7 cellular contexts compared by ENCODE assay signal in the genomic region with DNA sequence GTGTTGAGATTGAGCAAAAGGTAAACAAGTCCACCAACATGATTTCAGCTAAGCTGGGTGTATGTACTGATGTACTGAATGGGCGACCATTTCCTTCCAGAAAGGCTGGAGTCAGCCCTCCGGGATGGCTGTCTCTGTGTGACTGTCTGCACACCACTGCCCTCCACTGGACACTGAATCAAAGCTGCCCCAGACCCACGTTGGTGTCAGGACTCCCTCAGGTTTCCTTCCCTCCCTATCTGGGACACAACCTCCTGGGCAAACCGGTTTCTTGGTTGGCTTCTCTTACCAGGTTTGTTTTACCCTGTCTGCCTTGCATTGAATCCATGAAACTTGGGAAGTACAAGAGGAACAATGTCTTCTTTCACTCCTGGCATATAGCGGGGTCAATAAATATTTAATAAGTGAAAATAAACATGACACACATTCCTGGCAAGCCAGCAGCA. TPM values are rescaled to one million over a fixed set of nuclear protein-coding genes. Genes with fewer than 3 reads are reported as not detected.
A peak's percentile ranks its signal among the peaks of the same experiment; 100 is the strongest.
DNase-seq lines count a peak whose midpoint lies in the region; ATAC-seq and TF ChIP-seq lines count a peak whose summit lies in the region.

No MANE protein-coding gene starts in this region.

- H3K27me3 ChIP-seq in neuron (ENCODE audit: insufficient read depth, low read length): no peaks in the 10 kb centered on the region

- H3K4me1 Mint-ChIP-seq in activated B cell treated with CpG ODN at 0.5 μM for 24 hours: peaks cover 7% of the 10 kb centered on the region

- no peaks in the 10 kb centered on the region for H3K9me3 Mint-ChIP-seq in activated B cell treated with CpG ODN at 0.5 μM for 24 hours

- ATAC-seq in HG02798 (IDR thresholded peaks at IDR 0.05; ENCODE audit: poor library complexity, unreplicated experiment): peak; percentile 60
- ATAC-seq in activated B cell treated with CpG ODN at 0.5 μM for 24 hours (ENCODE audit: low read depth): peak; percentile 59

- CTCF ChIA-PET in activated B cell treated with CpG ODN at 0.5 μM for 24 hours (lab: Charles Lee): interaction anchor here (0.7 to 2.6 kb wide), 10 partner anchors 111 to 453 kb away, joined by 3 to 15 read pairs (median 4); no protein-coding TSS in a partner anchor

- H3K9me3 ChIP-seq in neuron (ENCODE audit: low read length): no peaks in the 10 kb centered on the region

- no peaks in the 10 kb centered on the region for H3K36me3 ChIP-seq in neuron (ENCODE audit: insufficient read depth, low read length)

- no peak overlapping the region for H3K27ac Mint-ChIP-seq in activated B cell treated with CpG ODN at 0.5 μM for 24 hours

- H3K4me3 ChIP-seq in neuron (ENCODE audit: low read length): no peak overlapping the region

- DNase-seq in GDM1 (lab: John Stamatoyannopoulos, UW) (peak; percentile 76), NCI-H2196 (lab: John Stamatoyannopoulos, UW; ENCODE audit: unreplicated experiment) (peak; percentile 91), activated B cell treated with CpG ODN at 0.5 μM for 24 hours (no peak), germinal center (ENCODE audit: low spot score) (peak; percentile 30)
- DNase-seq in effector CD8-positive, alpha-beta T cell (lab: John Stamatoyannopoulos, UW): no peak

- H2AFZ ChIP-seq in neuron (ENCODE audit: low read depth, low read length): peak overlapping the region; percentile 63

- TF ChIP-seq CTCF in activated B cell treated with CpG ODN at 0.5 μM for 24 hours (IDR thresholded peaks at IDR 0.05): no peak

- POLR2A ChIA-PET in activated B cell treated with CpG ODN at 0.5 μM for 24 hours (lab: Charles Lee): no interaction called here

- no peaks in the 10 kb centered on the region for H3K27me3 Mint-ChIP-seq in activated B cell treated with CpG ODN at 0.5 μM for 24 hours

- H3K4me1 ChIP-seq in neuron (ENCODE audit: insufficient read depth, low read length): peaks cover 64% of the 10 kb centered on the region

- H3K4me3 Mint-ChIP-seq in activated B cell treated with CpG ODN at 0.5 μM for 24 hours: no peak overlapping the region

- no peaks in the 10 kb centered on the region for H3K36me3 Mint-ChIP-seq in activated B cell treated with CpG ODN at 0.5 μM for 24 hours (ENCODE audit: low read depth)

- intact Hi-C loops in activated B cell treated with CpG ODN at 0.5 μM for 24 hours (cut with micrococcal nuclease): loop anchor here (1.0 kb wide), 2 partner anchors 218 to 297 kb away; no protein-coding TSS in a partner anchor

RNA-seq across cellular contexts. Expression of a gene that starts 5.3 kb away (rescaled TPM):
- 141 and 143 TPM in 2 replicates for total RNA-seq in activated B cell treated with CpG ODN at 0.5 μM for 24 hours

RNA-seq across cellular contexts. Expression of a gene that starts 37.6 kb away (rescaled TPM):
- total RNA-seq in activated B cell treated with CpG ODN at 0.5 μM for 24 hours: 0.93 and 1.2 TPM in 2 replicates

Comparison
In these comparisons a context has a peak if more than half of its experiments do, and no peak if none do; other contexts are left out.
1. DNase-seq: peak in GDM1 (single experiment), NCI-H2196 (single experiment) and germinal center (single experiment); none in activated B cell treated with CpG ODN at 0.5 μM for 24 hours (single experiment) and effector CD8-positive, alpha-beta T cell (single experiment).